In genomic region chr21:38097789-38098188, GRCh38 we compare ENCODE assay signal across 34 cellular contexts.
"Had no signal": no experiment of that assay in that cellular context is flagged by ENCODE, and none has a peak within 500 bp of the region (broad histone marks: within the 10 kb centered on the region; RNA-seq: fewer than 3 reads in every experiment).

No MANE protein-coding gene starts in this region.

- H3K4me1 ChIP-seq: adrenal gland, ascending aorta, body of pancreas, breast epithelium had no signal

- FAIRE-seq: astrocyte, bronchial epithelial cell had no signal

- H3K27me3 ChIP-seq: ascending aorta, body of pancreas, cardiac muscle cell had no signal

- ATAC-seq: activated naive CD4-positive, alpha-beta T cell treated with anti-CD3 and anti-CD28 coated beads, Interleukin-2, amount 50 U/mL, for 72 hours; activated naive CD8-positive, alpha-beta T cell treated with anti-CD3 and anti-CD28 coated beads, Interleukin-2, amount 50 U/mL, for 24 hours; activated T-cell treated with anti-CD3 and anti-CD28 coated beads, Interleukin-2, amount 50 U/mL, for 4 hours; activated T-cell treated with anti-CD3 and anti-CD28 coated beads, Interleukin-2, amount 50 U/mL, for 72 hours; activated T-helper 17 cell treated with anti-CD3 and anti-CD28 coated beads, Interleukin-2, amount 50 U/mL, for 72 hours; body of pancreas had no signal

- H3K27ac ChIP-seq: adrenal gland, ascending aorta, body of pancreas, brain microvascular endothelial cell, breast epithelium, cardiac muscle cell had no signal

- H3K36me3 ChIP-seq: adrenal gland, ascending aorta, brain microvascular endothelial cell, breast epithelium, cardiac muscle cell had no signal

- H3K9me3 ChIP-seq: adrenal gland, body of pancreas had no signal

- DNase-seq: activated effector memory CD4-positive, alpha-beta T cell treated with anti-CD3 and anti-CD28 coated beads, Interleukin-2, amount 50 U/mL, for 16 hours; activated effector memory CD4-positive, alpha-beta T cell treated with Interleukin-2 at 50 U/mL for 16 hours; activated gamma-delta T cell; activated gamma-delta T cell treated with Interleukin-2 at 50 U/mL for 16 hours; activated naive CD4-positive, alpha-beta T cell; activated naive CD4-positive, alpha-beta T cell treated with anti-CD3 and anti-CD28 coated beads for 36 hours; activated naive CD4-positive, alpha-beta T cell treated with anti-CD3 and anti-CD28 coated beads, Interleukin-2, amount 10 ng/mL, durations not matched to agents 7 days and 5 days; activated naive CD4-positive, alpha-beta T cell treated with anti-CD3 and anti-CD28 coated beads, Interleukin-2, amount 50 U/mL, for 16 hours; activated naive CD4-positive, alpha-beta T cell treated with Interleukin-2 at 50 U/mL for 16 hours; activated naive CD8-positive, alpha-beta T cell treated with anti-CD3 and anti-CD28 coated beads for 36 hours; activated naive CD8-positive, alpha-beta T cell treated with anti-CD3 and anti-CD28 coated beads, Interleukin-2, amount 10 ng/mL, durations not matched to agents 7 days and 5 days; activated naive CD8-positive, alpha-beta T cell treated with anti-CD3 and anti-CD28 coated beads, Interleukin-2, amount 50 U/mL, for 24 hours; activated T-cell treated with anti-CD3 and anti-CD28 coated beads, Interleukin-2, amount 50 U/mL, for 1 hour; activated T-cell treated with anti-CD3 and anti-CD28 coated beads, Interleukin-2, amount 50 U/mL, for 24 hours; activated T-cell treated with anti-CD3 and anti-CD28 coated beads, Interleukin-2, amount 50 U/mL, for 4 hours; activated T-cell treated with anti-CD3 and anti-CD28 coated beads, Interleukin-2, amount 50 U/mL, for 48 hours; activated T-cell treated with anti-CD3 and anti-CD28 coated beads, Interleukin-2, amount 50 U/mL, for 72 hours; adrenal gland; amniotic stem cell; amygdala; anterior cingulate cortex; aorta; body of pancreas; brain microvascular endothelial cell; caudate nucleus; central memory CD4-positive, alpha-beta T cell; cerebellar nuclear complex had no signal

- H3K4me3 ChIP-seq: adrenal gland, ascending aorta, body of pancreas, breast epithelium, cardiac muscle cell had no signal
